ENCODE assay signal across 8 cellular contexts in the genomic region with DNA sequence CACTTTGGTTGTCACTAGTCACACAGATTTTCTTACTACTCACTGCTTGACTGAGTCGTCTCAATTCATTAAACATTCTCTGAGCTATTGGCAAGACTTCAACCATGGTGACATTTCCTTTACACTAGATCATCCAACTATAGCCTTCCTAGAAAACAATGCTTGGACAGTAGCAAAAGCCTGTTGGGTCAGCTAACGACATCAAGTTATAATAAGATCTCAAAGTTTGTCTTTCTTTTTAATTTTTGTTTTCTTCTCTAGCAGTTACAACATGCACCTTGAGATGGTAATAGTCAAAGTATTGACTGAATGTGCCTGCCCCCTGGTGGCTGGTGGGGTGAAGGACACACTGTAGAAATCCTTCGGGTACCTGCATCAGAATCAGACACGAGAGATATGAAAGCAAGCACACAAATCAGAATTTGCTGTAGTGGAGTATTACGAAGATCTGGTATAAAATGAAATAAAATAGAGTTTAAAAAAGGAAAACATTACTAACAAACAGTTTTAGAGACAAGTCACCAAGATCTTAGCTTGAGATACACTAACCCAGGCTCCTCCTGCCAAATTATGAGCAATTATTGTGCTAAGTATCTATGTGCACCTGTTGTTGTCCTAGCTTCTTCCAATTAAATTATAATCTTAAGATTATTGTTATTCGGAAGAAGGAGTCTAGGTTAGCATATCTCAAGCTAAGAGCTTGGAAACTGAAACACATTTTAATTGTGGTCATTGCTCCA.
A peak's percentile ranks its signal among the peaks of the same experiment; 100 is the strongest.
DNase-seq lines count a peak whose midpoint lies in the region; ATAC-seq and TF ChIP-seq lines count a peak whose summit lies in the region.

No MANE protein-coding gene starts in this region.

- H3K4me1 Mint-ChIP-seq in memory B cell: peaks cover 41% of the 10 kb centered on the region

- peak overlapping the region; percentile 37 for H3K4me3 Mint-ChIP-seq in memory B cell

- no peak overlapping the region for H3K27ac Mint-ChIP-seq in memory B cell

- no peaks in the 10 kb centered on the region for H3K27me3 Mint-ChIP-seq in memory B cell

- H3K4me3 ChIP-seq in AG10803 (ENCODE audit: low read length): no peak overlapping the region

- ATAC-seq in GM18519 (IDR thresholded peaks at IDR 0.05; ENCODE audit: low FRiP score, unreplicated experiment): peak; percentile 84
- peak; percentile 92 for ATAC-seq in HG03025 (IDR thresholded peaks at IDR 0.05; ENCODE audit: low FRiP score, unreplicated experiment)
- ATAC-seq in memory B cell (ENCODE audit: low read depth): peak; percentile 78

- H3K36me3 Mint-ChIP-seq in memory B cell: peaks cover 6% of the 10 kb centered on the region

- peak; percentile 60 for DNase-seq in AG10803 (ENCODE audit: low read depth)
- DNase-seq in NCI-H2171 (lab: John Stamatoyannopoulos, UW): peak; percentile 52
- peak; percentile 70 for DNase-seq in activated CD4-positive, alpha-beta T cell treated with anti-CD3 and anti-CD28 coated beads, Interleukin-2, amount 50 U/mL, for 1 hour
- peak; percentile 59 for DNase-seq in effector CD4-positive, alpha-beta T cell
- peak; percentile 53 to 70 for DNase-seq in memory B cell (ENCODE audit: low spot score in 2 of 2)
- peak; percentile 38 to 45 for DNase-seq in stimulated activated CD8-positive, alpha-beta memory T cell treated with anti-CD3 and anti-CD28 coated beads, Interleukin-15, amount 100 ng/mL, for 48 hours (ENCODE audit: low read depth in 2 of 2)

- peak; percentile 94 for TF ChIP-seq CTCF in AG10803 (conservative IDR thresholded peaks at IDR 0.05; ENCODE audit: low read length)

- peaks cover 2% of the 10 kb centered on the region for H3K9me3 Mint-ChIP-seq in memory B cell
